ENCODE assay signal across 1 cellular context in genomic region chr9:134188421-134189166, GRCh38.
TF ChIP-seq lines count a peak whose summit lies in the region.

No MANE protein-coding gene starts in this region.

TF ChIP-seq in H1, 55 proteins besides CTCF, POLR2A, EP300 and RAD21 (continued from another document):
- TF ChIP-seq MAX (IDR thresholded peaks at IDR 0.05) (peak; percentile 62), CREB1 (IDR thresholded peaks at IDR 0.05) (no peak), CEBPB (IDR thresholded peaks at IDR 0.05; ENCODE audit: low read depth, low read length) (no peak), E2F6 (IDR thresholded peaks at IDR 0.05) (0 out of 2 replicates have a peak, but pooled peaks have one; percentile 31)
